In genomic region chr2:151765760-151766159, GRCh38 we compare ENCODE assay signal across 12 cellular contexts. TPM values are rescaled to one million over a fixed set of nuclear protein-coding genes. Genes with fewer than 3 reads are reported as not detected.
DNase-seq lines count a peak whose midpoint lies in the region; ATAC-seq and TF ChIP-seq lines count a peak whose summit lies in the region.
"Had no signal": no experiment of that assay in that cellular context is flagged by ENCODE, and none has a peak within 500 bp of the region (broad histone marks: within the 10 kb centered on the region; RNA-seq: fewer than 3 reads in every experiment).

No MANE protein-coding gene starts in this region.

- H3K4me2 ChIP-seq in Loucy (ENCODE audit: low read depth, low read length, poor library complexity, severe bottlenecking): peak overlapping the region; percentile 40

- no peak overlapping the region for H3K9ac ChIP-seq in Loucy (ENCODE audit: low read depth, low read length, poor library complexity, severe bottlenecking)

- H3K36me3 Mint-ChIP-seq in activated CD4-positive, alpha-beta T cell treated with anti-CD3 and anti-CD28 coated beads, Interleukin-2, amount 10 ng/mL, durations not matched to agents 24 days and 14 days (ENCODE audit: low read depth): no peaks in the 10 kb centered on the region
- H3K36me3 Mint-ChIP-seq in endothelial cell (ENCODE audit: low read depth, unreplicated experiment): no peaks in the 10 kb centered on the region
- peaks cover 12 to 17% of the 10 kb centered on the region in 2 donors for H3K36me3 Mint-ChIP-seq in stimulated activated naive B cell treated with anti-CD40 and anti-IgM and Interleukin-4, amounts not matched to agents 10 μg/mL and 1 μg/mL and 100 μg/mL, for 72 hours

- H3F3A ChIP-seq in Loucy (ENCODE audit: low read depth): no peaks in the 10 kb centered on the region

- no peak overlapping the region for H3K4me3 Mint-ChIP-seq in activated CD4-positive, alpha-beta T cell treated with anti-CD3 and anti-CD28 coated beads, Interleukin-2, amount 10 ng/mL, durations not matched to agents 24 days and 14 days
- H3K4me3 Mint-ChIP-seq in endothelial cell (ENCODE audit: unreplicated experiment): no peak overlapping the region
- H3K4me3 Mint-ChIP-seq in stimulated activated naive B cell treated with anti-CD40 and anti-IgM and Interleukin-4, amounts not matched to agents 10 μg/mL and 1 μg/mL and 100 μg/mL, for 72 hours: peak overlapping the region; percentile 44 to 63
- H3K4me3 Mint-ChIP-seq: HFFc6 had no signal

- peaks cover 11% of the 10 kb centered on the region for H3K4me1 Mint-ChIP-seq in activated CD4-positive, alpha-beta T cell treated with anti-CD3 and anti-CD28 coated beads, Interleukin-2, amount 10 ng/mL, durations not matched to agents 24 days and 14 days
- H3K4me1 Mint-ChIP-seq in endothelial cell (ENCODE audit: unreplicated experiment): peaks cover 19% of the 10 kb centered on the region
- peaks cover 50 to 78% of the 10 kb centered on the region in 2 donors for H3K4me1 Mint-ChIP-seq in stimulated activated naive B cell treated with anti-CD40 and anti-IgM and Interleukin-4, amounts not matched to agents 10 μg/mL and 1 μg/mL and 100 μg/mL, for 72 hours

- H3K9me3 Mint-ChIP-seq in activated CD4-positive, alpha-beta T cell treated with anti-CD3 and anti-CD28 coated beads, Interleukin-2, amount 10 ng/mL, durations not matched to agents 24 days and 14 days: no peaks in the 10 kb centered on the region
- no peaks in the 10 kb centered on the region for H3K9me3 Mint-ChIP-seq in endothelial cell (ENCODE audit: unreplicated experiment)
- H3K9me3 Mint-ChIP-seq in stimulated activated naive B cell treated with anti-CD40 and anti-IgM and Interleukin-4, amounts not matched to agents 10 μg/mL and 1 μg/mL and 100 μg/mL, for 72 hours: peaks cover 0 to 6% of the 10 kb centered on the region in 2 donors
- H3K9me3 Mint-ChIP-seq: HFFc6 had no signal

- H3K27me3 Mint-ChIP-seq in activated CD4-positive, alpha-beta T cell treated with anti-CD3 and anti-CD28 coated beads, Interleukin-2, amount 10 ng/mL, durations not matched to agents 24 days and 14 days: no peaks in the 10 kb centered on the region
- H3K27me3 Mint-ChIP-seq in endothelial cell (ENCODE audit: unreplicated experiment): peaks cover 7% of the 10 kb centered on the region
- no peaks in the 10 kb centered on the region for H3K27me3 Mint-ChIP-seq in stimulated activated naive B cell treated with anti-CD40 and anti-IgM and Interleukin-4, amounts not matched to agents 10 μg/mL and 1 μg/mL and 100 μg/mL, for 72 hours

- peak; percentile 44 for DNase-seq in activated CD4-positive, alpha-beta T cell treated with anti-CD3 and anti-CD28 coated beads, Interleukin-2, amount 10 ng/mL, durations not matched to agents 24 days and 14 days
- no peak for DNase-seq in activated CD4-positive, alpha-beta T cell treated with anti-CD3 and anti-CD28 coated beads for 4 hours
- DNase-seq in endothelial cell (ENCODE audit: low spot score) (peak; percentile 14), NCI-H187 (lab: John Stamatoyannopoulos, UW) (no peak), RPMI8226 (no peak), NCI-H345 (lab: John Stamatoyannopoulos, UW) (no peak)
- peak; percentile 17 for DNase-seq in stimulated activated naive B cell treated with anti-CD40 and anti-IgM and Interleukin-4, amounts not matched to agents 10 μg/mL and 1 μg/mL and 100 μg/mL, for 72 hours
- DNase-seq: HFFc6, NCI-H1048, PC-3, T-helper 9 cell had no signal

- H2AFZ ChIP-seq in Loucy (ENCODE audit: low read length): peak overlapping the region; percentile 40; the same call in 1 of the 2 replicates

- no peaks in the 10 kb centered on the region for H3K36me3 ChIP-seq in Loucy (ENCODE audit: insufficient read depth, low read length)

- H3K27me3 ChIP-seq in Loucy (ENCODE audit: insufficient read depth, low read length, poor library complexity, severe bottlenecking): no peaks in the 10 kb centered on the region

- H3K4me1 ChIP-seq in Loucy (ENCODE audit: insufficient read depth, low read length, poor library complexity, severe bottlenecking): peaks cover 26% of the 10 kb centered on the region

- no peaks in the 10 kb centered on the region for H3K9me3 ChIP-seq in Loucy (ENCODE audit: insufficient read depth, low read depth, low read length)

- no peaks in the 10 kb centered on the region for H4K20me1 ChIP-seq in Loucy (ENCODE audit: insufficient read depth, low read length, poor library complexity, severe bottlenecking)

- no peak overlapping the region for H3K4me3 ChIP-seq in Loucy (ENCODE audit: low read length, poor library complexity, severe bottlenecking)

- ATAC-seq in stimulated activated naive B cell treated with anti-CD40 and anti-IgM and Interleukin-4, amounts not matched to agents 10 μg/mL and 1 μg/mL and 100 μg/mL, for 72 hours (replicated peaks): peak; percentile 41 to 45

- no peaks in the 10 kb centered on the region for H3K9me2 ChIP-seq in Loucy (replicated peaks; ENCODE audit: low read depth, low read length)

- no peak overlapping the region for H3K27ac Mint-ChIP-seq in activated CD4-positive, alpha-beta T cell treated with anti-CD3 and anti-CD28 coated beads, Interleukin-2, amount 10 ng/mL, durations not matched to agents 24 days and 14 days
- H3K27ac Mint-ChIP-seq in endothelial cell (ENCODE audit: unreplicated experiment): peak overlapping the region; percentile 26
- peak overlapping the region; percentile 89 for H3K27ac Mint-ChIP-seq in stimulated activated naive B cell treated with anti-CD40 and anti-IgM and Interleukin-4, amounts not matched to agents 10 μg/mL and 1 μg/mL and 100 μg/mL, for 72 hours
- H3K27ac Mint-ChIP-seq: HFFc6 had no signal

- TF ChIP-seq CTCF in Loucy (conservative IDR thresholded peaks at IDR 0.05; ENCODE audit: low read length) (no peak), endothelial cell (IDR thresholded peaks at IDR 0.05; ENCODE audit: unreplicated experiment) (no peak)

- no peaks in the 10 kb centered on the region for H3K79me2 ChIP-seq in Loucy (ENCODE audit: insufficient read depth, low read length)

- intact Hi-C loops in activated CD4-positive, alpha-beta T cell treated with anti-CD3 and anti-CD28 coated beads, Interleukin-2, amount 10 ng/mL, durations not matched to agents 24 days and 14 days (cut with micrococcal nuclease): no loop called here

RNA-seq across cellular contexts. Expression of gene NEB, which starts 31.5 kb away (rescaled TPM):
- total RNA-seq in activated CD4-positive, alpha-beta T cell treated with anti-CD3 and anti-CD28 coated beads, Interleukin-2, amount 10 ng/mL, durations not matched to agents 24 days and 14 days: 0.02 and 0.09 TPM in 2 replicates
- total RNA-seq in endothelial cell (ENCODE audit: unreplicated experiment): 0.64 TPM

Comparison
In these comparisons a context has a peak if more than half of its experiments do, and no peak if none do; other contexts are left out.
1. DNase-seq: peak in activated CD4-positive, alpha-beta T cell treated with anti-CD3 and anti-CD28 coated beads, Interleukin-2, amount 10 ng/mL, durations not matched to agents 24 days and 14 days (single experiment), endothelial cell (single experiment) and stimulated activated naive B cell treated with anti-CD40 and anti-IgM and Interleukin-4, amounts not matched to agents 10 μg/mL and 1 μg/mL and 100 μg/mL, for 72 hours (single experiment); none in activated CD4-positive, alpha-beta T cell treated with anti-CD3 and anti-CD28 coated beads for 4 hours (0 of 2), NCI-H187 (0 of 2), RPMI8226 (single experiment) and NCI-H345 (single experiment).
2. H3K4me3 Mint-ChIP-seq: peak in stimulated activated naive B cell treated with anti-CD40 and anti-IgM and Interleukin-4, amounts not matched to agents 10 μg/mL and 1 μg/mL and 100 μg/mL, for 72 hours (2 of 2); none in activated CD4-positive, alpha-beta T cell treated with anti-CD3 and anti-CD28 coated beads, Interleukin-2, amount 10 ng/mL, durations not matched to agents 24 days and 14 days (single experiment) and endothelial cell (single experiment).